In the genomic region with DNA sequence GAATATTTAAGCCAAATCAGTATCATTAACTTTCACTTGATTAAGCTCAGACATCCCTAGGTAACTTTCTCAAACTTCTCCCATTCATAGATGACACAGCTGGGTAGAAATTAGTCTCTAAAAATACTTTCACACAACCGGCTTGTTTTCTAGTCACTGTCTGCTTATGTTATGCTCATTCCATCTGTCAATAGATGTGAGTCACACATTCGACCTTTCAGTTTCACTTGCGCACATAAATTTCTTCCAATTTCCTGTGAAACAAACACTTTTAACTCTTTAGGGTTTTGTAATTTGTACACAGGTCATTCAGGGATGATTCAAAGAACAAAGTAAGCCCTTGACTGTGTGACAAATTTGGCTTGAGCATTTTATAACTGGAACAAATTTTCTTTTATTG, we compare ENCODE assay signal across 1 cellular context.
TF ChIP-seq lines count a peak whose summit lies in the region.

No MANE protein-coding gene starts in this region.

TF ChIP-seq in GM12878, 131 proteins besides CTCF, POLR2A, EP300 and RAD21 (continued from another document and continues in another):
- TF ChIP-seq, protein P1, sequence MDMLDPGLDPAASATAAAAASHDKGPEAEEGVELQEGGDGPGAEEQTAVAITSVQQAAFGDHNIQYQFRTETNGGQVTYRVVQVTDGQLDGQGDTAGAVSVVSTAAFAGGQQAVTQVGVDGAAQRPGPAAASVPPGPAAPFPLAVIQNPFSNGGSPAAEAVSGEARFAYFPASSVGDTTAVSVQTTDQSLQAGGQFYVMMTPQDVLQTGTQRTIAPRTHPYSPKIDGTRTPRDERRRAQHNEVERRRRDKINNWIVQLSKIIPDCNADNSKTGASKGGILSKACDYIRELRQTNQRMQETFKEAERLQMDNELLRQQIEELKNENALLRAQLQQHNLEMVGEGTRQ (IDR thresholded peaks at IDR 0.05; ENCODE audit: borderline replicate concordance, low read depth, low read length): no peak
- TF ChIP-seq, protein P2, sequence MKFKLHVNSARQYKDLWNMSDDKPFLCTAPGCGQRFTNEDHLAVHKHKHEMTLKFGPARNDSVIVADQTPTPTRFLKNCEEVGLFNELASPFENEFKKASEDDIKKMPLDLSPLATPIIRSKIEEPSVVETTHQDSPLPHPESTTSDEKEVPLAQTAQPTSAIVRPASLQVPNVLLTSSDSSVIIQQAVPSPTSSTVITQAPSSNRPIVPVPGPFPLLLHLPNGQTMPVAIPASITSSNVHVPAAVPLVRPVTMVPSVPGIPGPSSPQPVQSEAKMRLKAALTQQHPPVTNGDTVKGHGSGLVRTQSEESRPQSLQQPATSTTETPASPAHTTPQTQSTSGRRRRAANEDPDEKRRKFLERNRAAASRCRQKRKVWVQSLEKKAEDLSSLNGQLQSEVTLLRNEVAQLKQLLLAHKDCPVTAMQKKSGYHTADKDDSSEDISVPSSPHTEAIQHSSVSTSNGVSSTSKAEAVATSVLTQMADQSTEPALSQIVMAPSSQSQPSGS (IDR thresholded peaks at IDR 0.05; ENCODE audit: low read length): peak; percentile 69
- no peak for TF ChIP-seq KDM1A (IDR thresholded peaks at IDR 0.05; ENCODE audit: borderline replicate concordance)
- TF ChIP-seq ZSCAN29 (IDR thresholded peaks at IDR 0.05): 0 out of 2 replicates have a peak, but pooled peaks have one; percentile 44
- TF ChIP-seq SUPT20H (IDR thresholded peaks at IDR 0.05; ENCODE audit: borderline replicate concordance, control insufficient read depth, low read depth, low read length): no peak
- TF ChIP-seq PML (IDR thresholded peaks at IDR 0.05; ENCODE audit: low read length): no peak
- TF ChIP-seq BHLHE40 (IDR thresholded peaks at IDR 0.05; ENCODE audit: borderline replicate concordance in 1 of 2, low read depth in 2 of 2, low read length in 1 of 2): peak; percentile 68 to 70
- TF ChIP-seq ASH2L (IDR thresholded peaks at IDR 0.05; ENCODE audit: borderline replicate concordance, low read depth): no peak
- TF ChIP-seq HDGF (IDR thresholded peaks at IDR 0.05): no peak
- no peak for TF ChIP-seq EGR1 (IDR thresholded peaks at IDR 0.05; ENCODE audit: borderline replicate concordance in 1 of 2, low read depth in 2 of 2, low read length in 2 of 2)
- no peak; the same call in none of the 2 replicates for TF ChIP-seq ZNF217 (IDR thresholded peaks at IDR 0.05)
- peak; percentile 72; the same call in 1 of the 2 replicates for TF ChIP-seq TBL1XR1 (IDR thresholded peaks at IDR 0.05; ENCODE audit: low read depth, low read length)
- no peak for TF ChIP-seq ESRRA (IDR thresholded peaks at IDR 0.05; ENCODE audit: low read length)
- TF ChIP-seq, protein P3, sequence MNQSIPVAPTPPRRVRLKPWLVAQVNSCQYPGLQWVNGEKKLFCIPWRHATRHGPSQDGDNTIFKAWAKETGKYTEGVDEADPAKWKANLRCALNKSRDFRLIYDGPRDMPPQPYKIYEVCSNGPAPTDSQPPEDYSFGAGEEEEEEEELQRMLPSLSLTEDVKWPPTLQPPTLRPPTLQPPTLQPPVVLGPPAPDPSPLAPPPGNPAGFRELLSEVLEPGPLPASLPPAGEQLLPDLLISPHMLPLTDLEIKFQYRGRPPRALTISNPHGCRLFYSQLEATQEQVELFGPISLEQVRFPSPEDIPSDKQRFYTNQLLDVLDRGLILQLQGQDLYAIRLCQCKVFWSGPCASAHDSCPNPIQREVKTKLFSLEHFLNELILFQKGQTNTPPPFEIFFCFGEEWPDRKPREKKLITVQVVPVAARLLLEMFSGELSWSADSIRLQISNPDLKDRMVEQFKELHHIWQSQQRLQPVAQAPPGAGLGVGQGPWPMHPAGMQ (IDR thresholded peaks at IDR 0.05; ENCODE audit: borderline replicate concordance): no peak
- peak; percentile 70 for TF ChIP-seq NBN (IDR thresholded peaks at IDR 0.05)
- 0 out of 2 replicates have a peak, but pooled peaks have one; percentile 15 for TF ChIP-seq JUND (IDR thresholded peaks at IDR 0.05; ENCODE audit: low read depth, low read length)
- peak; percentile 63 for TF ChIP-seq NR2C1 (IDR thresholded peaks at IDR 0.05)
- TF ChIP-seq RUNX3 (IDR thresholded peaks at IDR 0.05; ENCODE audit: low read length): peak; percentile 12; the same call in 1 of the 2 replicates
- TF ChIP-seq IRF4 (IDR thresholded peaks at IDR 0.05; ENCODE audit: low read depth, low read length): 0 out of 2 replicates have a peak, but pooled peaks have one; percentile 47
- TF ChIP-seq JUNB (IDR thresholded peaks at IDR 0.05): peak; percentile 58
- TF ChIP-seq MTA3 (IDR thresholded peaks at IDR 0.05; ENCODE audit: borderline replicate concordance, low read length): no peak
- no peak for TF ChIP-seq CHD4 (IDR thresholded peaks at IDR 0.05)
- no peak for TF ChIP-seq SUZ12 (IDR thresholded peaks at IDR 0.05; ENCODE audit: unreplicated experiment)
- no peak for TF ChIP-seq E2F4 (IDR thresholded peaks at IDR 0.05; ENCODE audit: low read depth, low read length)
- no peak for TF ChIP-seq RFX5 (IDR thresholded peaks at IDR 0.05; ENCODE audit: low read depth, low read length)
- TF ChIP-seq EED (IDR thresholded peaks at IDR 0.05; ENCODE audit: low read depth): no peak
- no peak for TF ChIP-seq ZNF687 (IDR thresholded peaks at IDR 0.05)
- TF ChIP-seq SMAD1 (IDR thresholded peaks at IDR 0.05; ENCODE audit: low read depth, partially characterized antibody): peak; percentile 34
- TF ChIP-seq ZNF384 (IDR thresholded peaks at IDR 0.05; ENCODE audit: borderline replicate concordance, low read depth, low read length): no peak
- no peak for TF ChIP-seq RCOR1 (conservative IDR thresholded peaks at IDR 0.05; ENCODE audit: low read depth, low read length)
- no peak for TF ChIP-seq CBFB (IDR thresholded peaks at IDR 0.05; ENCODE audit: low read depth)
- TF ChIP-seq ATF3 (IDR thresholded peaks at IDR 0.05; ENCODE audit: borderline replicate concordance, extremely low read depth, low read depth, low read length): no peak
- no peak for TF ChIP-seq SP1 (IDR thresholded peaks at IDR 0.05; ENCODE audit: low read depth, low read length)
- TF ChIP-seq POLR2AphosphoS5 (IDR thresholded peaks at IDR 0.05; ENCODE audit: low read length): no peak
- TF ChIP-seq CBX3 (IDR thresholded peaks at IDR 0.05; ENCODE audit: borderline replicate concordance, low read depth): no peak
- TF ChIP-seq STAT1 (conservative IDR thresholded peaks at IDR 0.05): no peak
- no peak for TF ChIP-seq PAX8 (IDR thresholded peaks at IDR 0.05)
- TF ChIP-seq ZBTB11 (CRISPR knock-in tag; IDR thresholded peaks at IDR 0.05): no peak
- TF ChIP-seq PAX5 (IDR thresholded peaks at IDR 0.05; ENCODE audit: borderline replicate concordance, low read depth, low read length): peak; percentile 52; the same call in 1 of the 2 replicates
- TF ChIP-seq KLF5 (IDR thresholded peaks at IDR 0.05; ENCODE audit: partially characterized antibody): no peak
- no peak for TF ChIP-seq FOS (IDR thresholded peaks at IDR 0.05; ENCODE audit: borderline replicate concordance, extremely low read depth, insufficient read length)
- peak; percentile 95 for TF ChIP-seq DPF2 (IDR thresholded peaks at IDR 0.05)
- peak; percentile 79 for TF ChIP-seq MEF2B (IDR thresholded peaks at IDR 0.05; ENCODE audit: partially characterized antibody, poor library complexity, severe bottlenecking)
- TF ChIP-seq E2F8 (IDR thresholded peaks at IDR 0.05; ENCODE audit: low read depth, partially characterized antibody): peak; percentile 66
- TF ChIP-seq ZZZ3 (IDR thresholded peaks at IDR 0.05; ENCODE audit: control insufficient read depth, insufficient read length, low read depth): no peak
- peak; percentile 14; the same call in 1 of the 2 replicates for TF ChIP-seq RAD51 (IDR thresholded peaks at IDR 0.05)
- peak; percentile 53; the same call in 1 of the 2 replicates for TF ChIP-seq BACH1 (IDR thresholded peaks at IDR 0.05; ENCODE audit: borderline replicate concordance)
- no peak for TF ChIP-seq TAF1 (IDR thresholded peaks at IDR 0.05; ENCODE audit: borderline replicate concordance, low read depth, low read length)
- TF ChIP-seq MYB (IDR thresholded peaks at IDR 0.05; ENCODE audit: borderline replicate concordance, low read depth, low read length): no peak
- no peak for TF ChIP-seq CBX5 (IDR thresholded peaks at IDR 0.05; ENCODE audit: low read depth)
- TF ChIP-seq NR2F1 (conservative IDR thresholded peaks at IDR 0.05): peak; percentile 99
